9 cellular contexts compared by ENCODE assay signal in the genomic region with DNA sequence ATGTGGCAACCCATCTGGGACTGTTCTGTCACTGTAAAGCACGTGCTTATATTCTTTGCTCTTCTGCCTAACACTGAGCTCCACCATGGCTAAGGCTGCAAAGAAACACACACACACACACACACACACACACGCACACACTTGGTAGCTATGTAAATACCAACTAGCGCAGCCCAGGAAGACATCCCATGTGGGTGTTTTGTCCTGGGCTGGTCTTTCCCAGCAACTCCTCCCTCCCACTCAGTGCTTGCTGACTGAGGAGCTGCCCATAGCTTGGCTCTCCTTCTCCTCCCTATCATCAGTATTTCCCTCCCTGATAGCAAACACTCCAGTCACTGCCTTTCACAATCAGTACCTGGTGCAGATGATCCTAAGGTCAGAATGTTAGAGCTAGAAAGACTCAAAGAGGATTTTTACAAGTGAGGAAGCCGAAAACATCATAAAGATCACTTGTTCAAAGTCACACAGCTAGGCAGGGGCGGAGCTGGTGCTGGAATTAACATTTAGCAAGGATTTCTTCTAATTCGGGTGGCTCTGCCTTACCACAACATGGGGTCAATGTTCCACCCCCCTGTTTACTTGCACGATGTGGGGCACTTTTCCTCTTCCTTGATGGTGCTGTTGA.
DNase-seq lines count a peak whose midpoint lies in the region; ATAC-seq, FAIRE-seq and TF ChIP-seq lines count a peak whose summit lies in the region.
"Had no signal": no experiment of that assay in that cellular context is flagged by ENCODE, and none has a peak within 500 bp of the region (broad histone marks: within the 10 kb centered on the region; RNA-seq: fewer than 3 reads in every experiment).

No MANE protein-coding gene starts in this region.

- POLR2A ChIA-PET in AG04449 (lab: Yijun Ruan, JAX) (no interaction called here), HepG2 (lab: Yijun Ruan, JAX) (interaction anchor here (1.0 kb wide), 1 partner anchor 16 kb away, joined by 3 read pairs; no protein-coding TSS in a partner anchor)

- H3K27me3 ChIP-seq in Loucy (ENCODE audit: insufficient read depth, low read length, poor library complexity, severe bottlenecking) (no peaks in the 10 kb centered on the region), mammary epithelial cell (ENCODE audit: insufficient read depth, low read length) (no peaks in the 10 kb centered on the region), HepG2 (ENCODE audit: control insufficient read depth in 1 of 2, insufficient read depth in 2 of 2, low read length in 2 of 2) (peaks cover 0 to 3% of the 10 kb centered on the region in 2 experiments; a peak in 1 of 5 replicates)

- DNase-seq in AG04449 (ENCODE audit: low read depth, low spot score) (peak; percentile 69), mammary epithelial cell (peak; percentile 67), HepG2 (ENCODE audit: low spot score) (peak; percentile 71), hippocampal formation (lab: John Stamatoyannopoulos, UW) (no peak)
- no peak for DNase-seq in effector CD8-positive, alpha-beta T cell (lab: John Stamatoyannopoulos, UW)
- no peak for DNase-seq in stimulated activated CD4-positive, alpha-beta T cell treated with anti-CD3 and anti-CD28 coated beads, Interleukin-15, amount 100 ng/mL, for 24 hours
- DNase-seq: CD4-positive, CD25-positive, alpha-beta regulatory T cell had no signal

- BruUV-seq in mammary epithelial cell (replicated peaks; lab: Mats Ljungman, UMichigan): no TSS peak
- no TSS peak for BruUV-seq in HepG2 (replicated peaks; lab: Mats Ljungman, UMichigan)

- in situ Hi-C loops in mammary epithelial cell (cut with MboI; ENCODE audit: low sequenced_read_pairs in 2 of 2) (no loop called here), HepG2 (cut with HindIII; ENCODE audit: extremely low pct_ligation_motif_present, low pct_unique_long_range_greater_than_20kb) (no loop called here)

- no peaks in the 10 kb centered on the region for H3K9me3 ChIP-seq in Loucy (ENCODE audit: insufficient read depth, low read depth, low read length)
- H3K9me3 ChIP-seq in mammary epithelial cell (replicated peaks; ENCODE audit: insufficient read depth, low read length): no peaks in the 10 kb centered on the region
- no peaks in the 10 kb centered on the region for H3K9me3 ChIP-seq in HepG2 (ENCODE audit: low read length)

- H3K4me3 ChIP-seq in AG04449 (ENCODE audit: low read depth, low read length): no peak overlapping the region
- H3K4me3 ChIP-seq in Loucy (ENCODE audit: low read length, poor library complexity, severe bottlenecking): no peak overlapping the region
- H3K4me3 ChIP-seq in mammary epithelial cell (replicated peaks in 1 of 3; ENCODE audit: insufficient read depth in 1 of 3, low read depth in 2 of 3, low read length in 3 of 3): no peak overlapping the region
- no peak overlapping the region for H3K4me3 ChIP-seq in HepG2 (replicated peaks in 1 of 3; ENCODE audit: insufficient read depth in 1 of 3, low read depth in 2 of 3, low read length in 3 of 3)

- TF ChIP-seq POLR2A in HepG2 (IDR thresholded peaks at IDR 0.05; ENCODE audit: insufficient read depth in 1 of 2, low read depth in 2 of 2, low read length in 2 of 2): no peak

- CTCF ChIA-PET in AG04449 (lab: Yijun Ruan, JAX) (interaction anchor here (1.2 to 1.3 kb wide), 2 partner anchors 11 to 811 kb away, joined by 3 read pairs; no protein-coding TSS in a partner anchor), mammary epithelial cell (lab: Charles Lee; ENCODE audit: low non-redundant PET) (interaction anchor here (0.6 kb wide), 1 partner anchor 376 kb away, joined by 20 read pairs; no protein-coding TSS in a partner anchor), HepG2 (lab: Yijun Ruan, JAX; ENCODE audit: low intra/inter-chr PET ratio, low total read pairs) (no interaction called here)

- TF ChIP-seq CTCF in AG04449 (IDR thresholded peaks at IDR 0.05; ENCODE audit: insufficient read depth, low read length, missing control alignments) (no peak), Loucy (conservative IDR thresholded peaks at IDR 0.05; ENCODE audit: low read length) (no peak), mammary epithelial cell (conservative IDR thresholded peaks at IDR 0.05 in 1 of 2, IDR thresholded peaks at IDR 0.05 in 1 of 2; ENCODE audit: extremely low read depth in 1 of 2, insufficient read depth in 1 of 2, low read depth in 1 of 2, low read length in 2 of 2) (no peak), HepG2 (CRISPR knock-in tag; IDR thresholded peaks at IDR 0.05) (no peak)

- FAIRE-seq in HepG2 (lab: Jason Lieb, UNC): peak; percentile 81

- TF ChIP-seq EP300 in HepG2 (IDR thresholded peaks at IDR 0.05; ENCODE audit: low read depth in 2 of 2, low read length in 2 of 2) (peak in 1 of 2 experiments; percentile 33; a peak in 1 of 4 replicates), HepG2 (CRISPR knock-in tag; IDR thresholded peaks at IDR 0.05; ENCODE audit: borderline replicate concordance) (no peak)

- dilution Hi-C loops in mammary epithelial cell (cut with HindIII; ENCODE audit: low sequenced_read_pairs): no loop called here

- H3K9me2 ChIP-seq in Loucy (replicated peaks; ENCODE audit: low read depth, low read length): no peaks in the 10 kb centered on the region

- peaks cover 72% of the 10 kb centered on the region for H3K4me1 ChIP-seq in Loucy (ENCODE audit: insufficient read depth, low read length, poor library complexity, severe bottlenecking)
- peaks cover 11% of the 10 kb centered on the region for H3K4me1 ChIP-seq in mammary epithelial cell (ENCODE audit: insufficient read depth, low read length)
- peaks cover 10% of the 10 kb centered on the region for H3K4me1 ChIP-seq in HepG2 (ENCODE audit: insufficient read depth, low read length)

- H3K9ac ChIP-seq in Loucy (ENCODE audit: low read depth, low read length, poor library complexity, severe bottlenecking) (peak overlapping the region; percentile 25), mammary epithelial cell (ENCODE audit: insufficient read depth, low read length) (no peak overlapping the region), HepG2 (ENCODE audit: insufficient read depth, low read depth, low read length) (no peak overlapping the region)

- 91% methylated on average over 7 of the region's 7 CpGs for WGBS in mammary epithelial cell (ENCODE audit: low coverage, missing lambda C conversion rate)
- WGBS in HepG2 (ENCODE audit: low lambda C conversion rate): under 1% methylated on average over 7 of the region's 7 CpGs

- H3K4me2 ChIP-seq in Loucy (ENCODE audit: low read depth, low read length, poor library complexity, severe bottlenecking) (no peak overlapping the region), mammary epithelial cell (ENCODE audit: insufficient read depth, low read depth, low read length) (no peak overlapping the region), HepG2 (ENCODE audit: low read depth, low read length) (peak overlapping the region; percentile 37; the same call in 1 of the 2 replicates)

- no peaks in the 10 kb centered on the region for H4K20me1 ChIP-seq in Loucy (ENCODE audit: insufficient read depth, low read length, poor library complexity, severe bottlenecking)
- H4K20me1 ChIP-seq in mammary epithelial cell (ENCODE audit: insufficient read depth, low read length): no peaks in the 10 kb centered on the region
- no peaks in the 10 kb centered on the region for H4K20me1 ChIP-seq in HepG2 (ENCODE audit: insufficient read depth, low read length)

- ATAC-seq in HepG2: peak; percentile 94
- no peak for ATAC-seq in GM18868 (IDR thresholded peaks at IDR 0.05; ENCODE audit: unreplicated experiment)

- intact Hi-C loops in mammary epithelial cell (cut with micrococcal nuclease) (no loop called here), HepG2 (cut with micrococcal nuclease; ENCODE audit: unreplicated experiment) (no loop called here)

- peaks cover 12% of the 10 kb centered on the region; the same call in 1 of the 2 replicates for H3F3A ChIP-seq in Loucy (ENCODE audit: low read depth)

- H3K27ac ChIP-seq in mammary epithelial cell (ENCODE audit: insufficient read depth, low read depth, low read length): no peak overlapping the region
- H3K27ac ChIP-seq in HepG2 (ENCODE audit: extremely low read length, insufficient read depth, low read length): no peak overlapping the region

- no peaks in the 10 kb centered on the region for H3K36me3 ChIP-seq in Loucy (ENCODE audit: insufficient read depth, low read length)
- no peaks in the 10 kb centered on the region for H3K36me3 ChIP-seq in mammary epithelial cell (ENCODE audit: insufficient read depth, low read length)
- H3K36me3 ChIP-seq in HepG2 (replicated peaks in 1 of 2; ENCODE audit: control insufficient read depth in 1 of 2, insufficient read depth in 2 of 2, low read length in 2 of 2): no peaks in the 10 kb centered on the region

- H2AFZ ChIP-seq in Loucy (ENCODE audit: low read length) (peak overlapping the region; percentile 53), mammary epithelial cell (ENCODE audit: low read depth, low read length) (peak overlapping the region; percentile 9), HepG2 (ENCODE audit: low read length) (peak overlapping the region; percentile 19)

- no peak for TF ChIP-seq RAD21 in HepG2 (CRISPR knock-in tag; IDR thresholded peaks at IDR 0.05)

- no peaks in the 10 kb centered on the region for H3K79me2 ChIP-seq in Loucy (ENCODE audit: insufficient read depth, low read length)
- no peaks in the 10 kb centered on the region for H3K79me2 ChIP-seq in mammary epithelial cell (ENCODE audit: insufficient read depth, low read length)
- H3K79me2 ChIP-seq in HepG2 (ENCODE audit: insufficient read depth, low read length): no peaks in the 10 kb centered on the region

TF ChIP-seq in HepG2, 621 proteins besides CTCF, POLR2A, EP300 and RAD21 (continues in another document):
- TF ChIP-seq SAP130 (CRISPR knock-in tag; IDR thresholded peaks at IDR 0.05; ENCODE audit: low read depth) (peak; percentile 38; the same call in 1 of the 2 replicates), SALL1 (CRISPR knock-in tag; IDR thresholded peaks at IDR 0.05) (peak; percentile 54), ZNF788 (CRISPR knock-in tag; IDR thresholded peaks at IDR 0.05; ENCODE audit: borderline replicate concordance) (peak; percentile 43; the same call in 1 of the 2 replicates), ZFAT (CRISPR knock-in tag; conservative IDR thresholded peaks at IDR 0.05) (no peak), DPF2 (CRISPR knock-in tag; IDR thresholded peaks at IDR 0.05; ENCODE audit: borderline replicate concordance, low read depth) (peak; percentile 25; the same call in 1 of the 2 replicates)

Comparison
In these comparisons a context has a peak if more than half of its experiments do, and no peak if none do; other contexts are left out.
1. DNase-seq: peak in AG04449 (single experiment), mammary epithelial cell (single experiment) and HepG2 (single experiment); none in hippocampal formation (0 of 2), effector CD8-positive, alpha-beta T cell (single experiment) and stimulated activated CD4-positive, alpha-beta T cell treated with anti-CD3 and anti-CD28 coated beads, Interleukin-15, amount 100 ng/mL, for 24 hours (single experiment).
2. Peak in every context shown above with its lines, with median percentiles within 50 percentile points of each other: H2AFZ ChIP-seq.